ENCODE assay signal across 10 cellular contexts in genomic region chr5:111043712-111044506, GRCh38. TPM values are rescaled to one million over a fixed set of nuclear protein-coding genes. Genes with fewer than 3 reads are reported as not detected.
DNase-seq lines count a peak whose midpoint lies in the region; ATAC-seq and TF ChIP-seq lines count a peak whose summit lies in the region.
"Had no signal": no experiment of that assay in that cellular context is flagged by ENCODE, and none has a peak within 500 bp of the region (broad histone marks: within the 10 kb centered on the region; RNA-seq: fewer than 3 reads in every experiment).

No MANE protein-coding gene starts in this region.

- no peak overlapping the region for H3K9ac ChIP-seq in NT2/D1 (ENCODE audit: insufficient read length, low read depth)

- no peak for TF ChIP-seq CTCF in cardiac fibroblast (IDR thresholded peaks at IDR 0.05; ENCODE audit: low read depth, low read length)

- H3K27me3 ChIP-seq in NT2/D1 (ENCODE audit: insufficient read depth, insufficient read length) = no peaks in the 10 kb centered on the region
- H3K27me3 ChIP-seq: Peyer's patch, tibial artery had no signal

- H3K4me1 ChIP-seq in NT2/D1 (ENCODE audit: insufficient read depth, insufficient read length) = no peaks in the 10 kb centered on the region
- H3K4me1 ChIP-seq: Peyer's patch, tibial artery had no signal

- H3K4me3 ChIP-seq in NT2/D1 (ENCODE audit: insufficient read length, low read depth) (no peak overlapping the region), cardiac fibroblast (replicated peaks in 1 of 2; ENCODE audit: low read depth in 2 of 2, low read length in 2 of 2) (no peak overlapping the region)
- H3K4me3 ChIP-seq: Peyer's patch, tibial artery had no signal

- peak; percentile 39 for DNase-seq in HEK293T (ENCODE audit: extremely low spot score)
- DNase-seq in NT2/D1 (ENCODE audit: low read depth, low spot score) = peak; percentile 2
- DNase-seq in cardiac fibroblast (ENCODE audit: low read depth in 2 of 2) = peak; percentile 17 to 62
- peak; percentile 14 for DNase-seq in myocyte (ENCODE audit: low read depth)
- no peak for DNase-seq in NCI-H2029 treated with DMSO at 0.1 percent for 48 hours (lab: John Stamatoyannopoulos, UW)
- no peak for DNase-seq in activated CD4-positive, alpha-beta T cell treated with anti-CD3 and anti-CD28 coated beads for 48 hours
- DNase-seq: activated naive CD8-positive, alpha-beta T cell treated with anti-CD3 and anti-CD28 coated beads, Interleukin-2, amount 10 ng/mL, durations not matched to agents 7 days and 5 days; Peyer's patch; tibial artery had no signal

- POLR2A ChIA-PET in HEK293T (lab: Yijun Ruan, JAX) = no interaction called here

- H3K36me3 ChIP-seq in NT2/D1 (ENCODE audit: insufficient read depth, insufficient read length, low read length) = no peaks in the 10 kb centered on the region
- H3K36me3 ChIP-seq: Peyer's patch, tibial artery had no signal

- CTCF ChIA-PET in HEK293T (lab: Yijun Ruan, JAX) = interaction anchor here (1.0 kb wide), 1 partner anchor 586 kb away, joined by 3 read pairs; no protein-coding TSS in a partner anchor

- no peak for ATAC-seq in GM21619 (IDR thresholded peaks at IDR 0.05; ENCODE audit: unreplicated experiment)

- no peaks in the 10 kb centered on the region for H3K9me3 ChIP-seq in NT2/D1 (ENCODE audit: insufficient read depth, low read length)
- H3K9me3 ChIP-seq: Peyer's patch, tibial artery had no signal

TF ChIP-seq in HEK293T, 16 proteins besides CTCF, POLR2A, EP300 and RAD21:
- TF ChIP-seq PKNOX1 (IDR thresholded peaks at IDR 0.05) (no peak), SUZ12 (IDR thresholded peaks at IDR 0.05) (no peak), TARDBP (IDR thresholded peaks at IDR 0.05) (no peak), FOXA1 (IDR thresholded peaks at IDR 0.05) (no peak), FOXM1 (IDR thresholded peaks at IDR 0.05; ENCODE audit: borderline replicate concordance) (no peak), ARNT (IDR thresholded peaks at IDR 0.05) (no peak), SP1 (IDR thresholded peaks at IDR 0.05) (no peak), LEF1 (IDR thresholded peaks at IDR 0.05; ENCODE audit: borderline replicate concordance) (no peak), NFRKB (IDR thresholded peaks at IDR 0.05) (no peak), BHLHE40 (IDR thresholded peaks at IDR 0.05; ENCODE audit: borderline replicate concordance) (no peak), L3MBTL2 (conservative IDR thresholded peaks at IDR 0.05) (no peak), ELF4 (IDR thresholded peaks at IDR 0.05) (no peak), HDGF (IDR thresholded peaks at IDR 0.05; ENCODE audit: borderline replicate concordance) (no peak), FOXK2 (IDR thresholded peaks at IDR 0.05) (no peak), CTBP1 (IDR thresholded peaks at IDR 0.05; ENCODE audit: borderline replicate concordance) (no peak), ZNF384 (IDR thresholded peaks at IDR 0.05) (no peak)

RNA-seq across cellular contexts. Expression of gene TSLP, which starts 27.6 kb away (rescaled TPM):
- 0.42 and 1.2 TPM in 2 replicates for total RNA-seq in myocyte
- 1.3 TPM for polyA plus RNA-seq in myocyte (2012)

RNA-seq across cellular contexts. Expression of gene WDR36, which starts 48.2 kb away (rescaled TPM):
- 38.2 and 41.8 TPM in 2 replicates for total RNA-seq in myocyte
- polyA plus RNA-seq in myocyte (2012) = 6.8 TPM

Comparison
In these comparisons a context has a peak if more than half of its experiments do, and no peak if none do; other contexts are left out.
1. DNase-seq: peak in HEK293T (single experiment), NT2/D1 (single experiment), cardiac fibroblast (2 of 2) and myocyte (single experiment); none in NCI-H2029 treated with DMSO at 0.1 percent for 48 hours (single experiment) and activated CD4-positive, alpha-beta T cell treated with anti-CD3 and anti-CD28 coated beads for 48 hours (single experiment).